11 cellular contexts compared by ENCODE assay signal in genomic region chr3:152377184-152377570, GRCh38.
A peak's percentile ranks its signal among the peaks of the same experiment; 100 is the strongest.
DNase-seq lines count a peak whose midpoint lies in the region; ATAC-seq and TF ChIP-seq lines count a peak whose summit lies in the region.
"Had no signal": no experiment of that assay in that cellular context is flagged by ENCODE, and none has a peak within 500 bp of the region (broad histone marks: within the 10 kb centered on the region; RNA-seq: fewer than 3 reads in every experiment).

No MANE protein-coding gene starts in this region.

- H3K4me3 Mint-ChIP-seq in CD4-positive, alpha-beta memory T cell: peak overlapping the region in 3 of 8 donors; percentile 4 to 27 (median 10)
- no peak overlapping the region for H3K4me3 Mint-ChIP-seq in T-helper 2 cell treated with Interferon-gamma antibody and Interleukin-4, amounts not matched to agents 5 μg/mL and 100 μg/mL, for 36 hours
- no peak overlapping the region for H3K4me3 Mint-ChIP-seq in activated T-cell treated with anti-CD3 and anti-CD28 coated beads, Interleukin-2, amount 50 U/mL, for 4 hours

- no CpG with 5 or more reads among the region's 4 CpGs for whole genome bisulfite sequencing in IMR-90 (ENCODE audit: extremely low coverage in 2 of 2, insufficient read length in 1 of 2), 2 experiments

- no peaks in the 10 kb centered on the region for H3K27me3 Mint-ChIP-seq in CD4-positive, alpha-beta memory T cell
- no peaks in the 10 kb centered on the region for H3K27me3 Mint-ChIP-seq in T-helper 2 cell treated with Interferon-gamma antibody and Interleukin-4, amounts not matched to agents 5 μg/mL and 100 μg/mL, for 36 hours (ENCODE audit: low read depth)
- H3K27me3 Mint-ChIP-seq in activated T-cell treated with anti-CD3 and anti-CD28 coated beads, Interleukin-2, amount 50 U/mL, for 4 hours (ENCODE audit: low read depth): no peaks in the 10 kb centered on the region

- no peak overlapping the region for H2AFZ ChIP-seq in IMR-90 (replicated peaks; ENCODE audit: low read length, poor library complexity)

- peaks cover 90% of the 10 kb centered on the region for H3K4me1 ChIP-seq in CD4-positive, alpha-beta memory T cell (ENCODE audit: insufficient read depth, low read length)
- H3K4me1 ChIP-seq in IMR-90 (ENCODE audit: control insufficient read depth, insufficient read depth, low read length) (peaks cover 22% of the 10 kb centered on the region), muscle layer of colon (ENCODE audit: insufficient read depth, low read length) (peaks cover 58% of the 10 kb centered on the region)

- H2BK5ac ChIP-seq in IMR-90 (ENCODE audit: low read depth, low read length, poor library complexity, severe bottlenecking): peak overlapping the region; percentile 82

- H2BK20ac ChIP-seq in IMR-90 (ENCODE audit: low read depth, low read length): no peak overlapping the region

- H3K4me2 ChIP-seq in IMR-90 (ENCODE audit: low read depth, low read length): no peak overlapping the region

- peaks cover 36 to 60% of the 10 kb centered on the region in 2 donors for H3K36me3 Mint-ChIP-seq in CD4-positive, alpha-beta memory T cell
- peaks cover 31% of the 10 kb centered on the region for H3K36me3 Mint-ChIP-seq in T-helper 2 cell treated with Interferon-gamma antibody and Interleukin-4, amounts not matched to agents 5 μg/mL and 100 μg/mL, for 36 hours (ENCODE audit: low read depth)
- peaks cover 30% of the 10 kb centered on the region for H3K36me3 Mint-ChIP-seq in activated T-cell treated with anti-CD3 and anti-CD28 coated beads, Interleukin-2, amount 50 U/mL, for 4 hours (ENCODE audit: insufficient read depth)

- 0 out of 2 replicates have a peak overlapping the region, but pooled peaks have one; percentile 45 for H3K14ac ChIP-seq in IMR-90 (replicated peaks; ENCODE audit: low read depth, low read length)

- TF ChIP-seq POLR2A in IMR-90 (IDR thresholded peaks at IDR 0.05; ENCODE audit: low read depth, low read length): no peak

- no peak overlapping the region for H2BK120ac ChIP-seq in IMR-90 (ENCODE audit: low read depth, low read length)

- H2AK5ac ChIP-seq in IMR-90 (ENCODE audit: low read depth, low read length): no peak overlapping the region

- H3K27me3 ChIP-seq in CD4-positive, alpha-beta memory T cell (ENCODE audit: insufficient read depth, low read length): no peaks in the 10 kb centered on the region
- H3K27me3 ChIP-seq in IMR-90 (ENCODE audit: control insufficient read depth, insufficient read depth, low read length) (no peaks in the 10 kb centered on the region), muscle layer of colon (ENCODE audit: control insufficient read depth in 1 of 2, insufficient read depth in 2 of 2, low read length in 2 of 2) (no peaks in the 10 kb centered on the region)
- H3K27me3 ChIP-seq: ovary had no signal

- H3K9me3 ChIP-seq in CD4-positive, alpha-beta memory T cell (ENCODE audit: control insufficient read depth in 1 of 2, low read length in 2 of 2): no peaks in the 10 kb centered on the region
- H3K9me3 ChIP-seq in IMR-90 (ENCODE audit: control insufficient read depth, insufficient read depth, low read length): no peaks in the 10 kb centered on the region
- H3K9me3 ChIP-seq in muscle layer of colon (ENCODE audit: low read length): no peaks in the 10 kb centered on the region
- H3K9me3 ChIP-seq: ovary had no signal

- no peak for TF ChIP-seq RAD21 in IMR-90 (IDR thresholded peaks at IDR 0.05; ENCODE audit: low read length)

- no peak overlapping the region for H2AK9ac ChIP-seq in IMR-90 (replicated peaks; ENCODE audit: low read depth, low read length, poor library complexity)

- peaks cover 4% of the 10 kb centered on the region for H3K36me3 ChIP-seq in CD4-positive, alpha-beta memory T cell (ENCODE audit: insufficient read depth, low read length)
- peaks cover 2% of the 10 kb centered on the region for H3K36me3 ChIP-seq in IMR-90 (ENCODE audit: control insufficient read depth, insufficient read depth, low read length)
- no peaks in the 10 kb centered on the region for H3K36me3 ChIP-seq in muscle layer of colon (ENCODE audit: insufficient read depth, low read length)
- H3K36me3 ChIP-seq: ovary had no signal

- H3K18ac ChIP-seq in IMR-90 (ENCODE audit: low read depth, low read length): no peak overlapping the region; the same call in 1 of the 2 replicates

- peaks cover 0 to 3% (median 0%) of the 10 kb centered on the region in 8 donors for H3K9me3 Mint-ChIP-seq in CD4-positive, alpha-beta memory T cell
- no peaks in the 10 kb centered on the region for H3K9me3 Mint-ChIP-seq in T-helper 2 cell treated with Interferon-gamma antibody and Interleukin-4, amounts not matched to agents 5 μg/mL and 100 μg/mL, for 36 hours
- no peaks in the 10 kb centered on the region for H3K9me3 Mint-ChIP-seq in activated T-cell treated with anti-CD3 and anti-CD28 coated beads, Interleukin-2, amount 50 U/mL, for 4 hours

- H3K27ac ChIP-seq in CD4-positive, alpha-beta memory T cell (ENCODE audit: low read depth, low read length): no peak overlapping the region
- H3K27ac ChIP-seq in IMR-90 (ENCODE audit: insufficient read depth, low read length): no peak overlapping the region
- H3K27ac ChIP-seq in muscle layer of colon (ENCODE audit: low read depth, low read length): peak overlapping the region; percentile 31

- CTCF ChIA-PET in CD4-positive, alpha-beta memory T cell (lab: Charles Lee; ENCODE audit: partially characterized antibody): interaction anchor here (0.6 to 1.8 kb wide), 3 partner anchors 67 to 193 kb away, joined by 3 to 4 read pairs (median 4); no protein-coding TSS in a partner anchor
- CTCF ChIA-PET in IMR-90 (lab: Yijun Ruan, JAX): no interaction called here

- H3K4ac ChIP-seq in IMR-90 (ENCODE audit: low read depth, low read length): 0 out of 2 replicates have a peak overlapping the region, but pooled peaks have one; percentile 33

- peaks cover 11% of the 10 kb centered on the region for H3K9me1 ChIP-seq in IMR-90 (ENCODE audit: insufficient read depth, low read length)

- no peak overlapping the region for H3K56ac ChIP-seq in IMR-90 (ENCODE audit: extremely low read depth, insufficient read depth, low read length)

- H4K8ac ChIP-seq in IMR-90 (ENCODE audit: low read depth in 2 of 2, low read length in 2 of 2): no peak overlapping the region; a peak in 1 of 4 replicates

- POLR2A ChIA-PET in CD4-positive, alpha-beta memory T cell (lab: Charles Lee; ENCODE audit: partially characterized antibody): interaction anchor here (1.0 to 1.6 kb wide), 3 partner anchors 10 to 134 kb away, joined by 3 to 4 read pairs (median 4); no protein-coding TSS in a partner anchor
- POLR2A ChIA-PET in IMR-90 (lab: Charles Lee; ENCODE audit: unreplicated experiment): interaction anchor here (0.7 kb wide), 1 partner anchor 79 kb away, joined by 3 read pairs; no protein-coding TSS in a partner anchor

- no TSS peak for BruUV-seq in IMR-90 (replicated peaks; lab: Mats Ljungman, UMichigan)

- no peak overlapping the region for H3K4me3 ChIP-seq in CD4-positive, alpha-beta memory T cell (ENCODE audit: low read length in 2 of 2)
- H3K4me3 ChIP-seq in IMR-90 (ENCODE audit: insufficient read depth, low read depth, low read length) (no peak overlapping the region), muscle layer of colon (ENCODE audit: low read depth in 1 of 2, low read length in 2 of 2) (no peak overlapping the region)
- H3K4me3 ChIP-seq: ovary had no signal

- H4K5ac ChIP-seq in IMR-90 (ENCODE audit: low read depth, low read length): no peak overlapping the region

- no peak overlapping the region; the same call in 2 of the 3 replicates for H2BK15ac ChIP-seq in IMR-90 (ENCODE audit: low read depth, low read length)

- intact Hi-C loops in CD4-positive, alpha-beta memory T cell (cut with micrococcal nuclease): loop anchor here (2.0 to 5.0 kb wide), 2 partner anchors 14 to 40 kb away; no protein-coding TSS in a partner anchor
- intact Hi-C loops in IMR-90 (cut with micrococcal nuclease): no loop called here

- peak; percentile 8 for ATAC-seq in GM21447 (IDR thresholded peaks at IDR 0.05; ENCODE audit: unreplicated experiment)
- no peak for ATAC-seq in IMR-90 (ENCODE audit: low read depth)
- no peak for ATAC-seq in activated T-cell treated with anti-CD3 and anti-CD28 coated beads, Interleukin-2, amount 50 U/mL, for 4 hours

- dilution Hi-C loops in IMR-90 (cut with HindIII; ENCODE audit: low sequenced_read_pairs, unreplicated experiment): no loop called here

- H4K20me1 ChIP-seq in IMR-90 (ENCODE audit: insufficient read depth, low read length): peaks cover 36% of the 10 kb centered on the region

- peaks cover 10 to 48% of the 10 kb centered on the region in 2 experiments for H3K79me1 ChIP-seq in IMR-90 (ENCODE audit: low read depth in 1 of 2, low read length in 2 of 2)

- in situ Hi-C loops in IMR-90 (cut with MboI; ENCODE audit: low sequenced_read_pairs): no loop called here

- peak overlapping the region in 4 of 7 donors; percentile 17 to 77 (median 69) for H3K27ac Mint-ChIP-seq in CD4-positive, alpha-beta memory T cell
- no peak overlapping the region for H3K27ac Mint-ChIP-seq in T-helper 2 cell treated with Interferon-gamma antibody and Interleukin-4, amounts not matched to agents 5 μg/mL and 100 μg/mL, for 36 hours

- H3K4me1 Mint-ChIP-seq in CD4-positive, alpha-beta memory T cell: peaks cover 58 to 89% (median 69%) of the 10 kb centered on the region in 4 donors
- H3K4me1 Mint-ChIP-seq in T-helper 2 cell treated with Interferon-gamma antibody and Interleukin-4, amounts not matched to agents 5 μg/mL and 100 μg/mL, for 36 hours (ENCODE audit: low read depth): peaks cover 30% of the 10 kb centered on the region
- H3K4me1 Mint-ChIP-seq in activated T-cell treated with anti-CD3 and anti-CD28 coated beads, Interleukin-2, amount 50 U/mL, for 4 hours (ENCODE audit: low read depth): peaks cover 77% of the 10 kb centered on the region

- no peak overlapping the region for H3K9ac ChIP-seq in IMR-90 (ENCODE audit: low read depth, low read length)
- H3K9ac ChIP-seq in muscle layer of colon (ENCODE audit: low read length): no peak overlapping the region

- no peak for DNase-seq in CD4-positive, alpha-beta memory T cell
- DNase-seq in IMR-90: no peak
- DNase-seq in T-helper 2 cell treated with Interferon-gamma antibody and Interleukin-4, amounts not matched to agents 5 μg/mL and 100 μg/mL, for 36 hours (ENCODE audit: low spot score): no peak
- no peak for DNase-seq in stimulated activated CD4-positive, alpha-beta T cell treated with anti-CD3 and anti-CD28 coated beads, Interleukin-4, amount 100 ng/mL, for 1 hour
- DNase-seq in activated T-cell treated with anti-CD3 and anti-CD28 coated beads, Interleukin-2, amount 50 U/mL, for 4 hours: no peak
- DNase-seq in stimulated activated CD4-positive, alpha-beta T cell treated with anti-CD3 and anti-CD28 coated beads, Interleukin-2, amount 100 ng/mL, for 48 hours: no peak
- DNase-seq: NCI-H1105, ovary, SW 1271 had no signal

- no peak overlapping the region for H4K91ac ChIP-seq in IMR-90 (ENCODE audit: insufficient read depth, low read depth, low read length)

- no peak overlapping the region for H3K23ac ChIP-seq in IMR-90 (ENCODE audit: low read depth, low read length)

- TF ChIP-seq CTCF in IMR-90 (conservative IDR thresholded peaks at IDR 0.05; ENCODE audit: low read depth, low read length): no peak

TF ChIP-seq in IMR-90, 13 proteins besides CTCF, POLR2A, EP300 and RAD21 (continues in another document):
- TF ChIP-seq MAFK (IDR thresholded peaks at IDR 0.05; ENCODE audit: low read depth, low read length): no peak
- no peak for TF ChIP-seq BHLHE40 (IDR thresholded peaks at IDR 0.05; ENCODE audit: low read depth, low read length)
